8 cellular contexts compared by ENCODE assay signal in genomic region chr11:77636738-77637344, GRCh38. TPM values are rescaled to one million over a fixed set of nuclear protein-coding genes. Genes with fewer than 3 reads are reported as not detected.
A peak's percentile ranks its signal among the peaks of the same experiment; 100 is the strongest.
DNase-seq lines count a peak whose midpoint lies in the region; ATAC-seq and TF ChIP-seq lines count a peak whose summit lies in the region.

No MANE protein-coding gene starts in this region.

- H3K27me3 ChIP-seq in CD4-positive, CD25-positive, alpha-beta regulatory T cell (ENCODE audit: control insufficient read depth, insufficient read depth, low read length): peaks cover 3% of the 10 kb centered on the region
- H3K27me3 ChIP-seq in KMS-11 (ENCODE audit: insufficient read depth, low read depth) (no peaks in the 10 kb centered on the region), vagina (no peaks in the 10 kb centered on the region)

- H3K27me3 Mint-ChIP-seq in CD4-positive, CD25-positive, alpha-beta regulatory T cell: peaks cover 8% of the 10 kb centered on the region
- H3K27me3 Mint-ChIP-seq in activated naive CD8-positive, alpha-beta T cell treated with anti-CD3 and anti-CD28 coated beads, Interleukin-2, amount 50 U/mL, for 24 hours: no peaks in the 10 kb centered on the region

- TF ChIP-seq CTCF in KMS-11 (conservative IDR thresholded peaks at IDR 0.05; ENCODE audit: low read depth, low read length): no peak
- TF ChIP-seq CTCF in lower leg skin (IDR thresholded peaks at IDR 0.05): no peak
- TF ChIP-seq CTCF in vagina (IDR thresholded peaks at IDR 0.05): no peak

- peak overlapping the region; percentile 76 to 93 (median 87) for H3K27ac Mint-ChIP-seq in CD4-positive, CD25-positive, alpha-beta regulatory T cell
- H3K27ac Mint-ChIP-seq in activated naive CD8-positive, alpha-beta T cell treated with anti-CD3 and anti-CD28 coated beads, Interleukin-2, amount 50 U/mL, for 24 hours: peak overlapping the region; percentile 95

- H3K9me3 ChIP-seq in CD4-positive, CD25-positive, alpha-beta regulatory T cell (ENCODE audit: control insufficient read depth in 2 of 2, low read length in 2 of 2): peaks cover 0 to 3% of the 10 kb centered on the region in 2 experiments
- no peaks in the 10 kb centered on the region for H3K9me3 ChIP-seq in vagina

- peaks cover 0 to 4% (median 2%) of the 10 kb centered on the region in 7 donors for H3K9me3 Mint-ChIP-seq in CD4-positive, CD25-positive, alpha-beta regulatory T cell
- H3K9me3 Mint-ChIP-seq in activated naive CD8-positive, alpha-beta T cell treated with anti-CD3 and anti-CD28 coated beads, Interleukin-2, amount 50 U/mL, for 24 hours: peaks cover 4% of the 10 kb centered on the region

- H2AFZ ChIP-seq in KMS-11 (ENCODE audit: low read depth): no peak overlapping the region; the same call in 1 of the 2 replicates

- WGBS in lower leg skin, 2 donors: 1 to 2% methylated on average over 14 of the region's 14 CpGs

- TF ChIP-seq POLR2A in lower leg skin (IDR thresholded peaks at IDR 0.05): no peak
- no peak for TF ChIP-seq POLR2A in vagina (IDR thresholded peaks at IDR 0.05)

- peak overlapping the region; percentile 70 for H3K4me2 ChIP-seq in KMS-11

- no peak for DNase-seq in CD4-positive, CD25-positive, alpha-beta regulatory T cell
- DNase-seq in activated naive CD8-positive, alpha-beta T cell treated with anti-CD3 and anti-CD28 coated beads, Interleukin-2, amount 50 U/mL, for 24 hours: no peak
- DNase-seq in lower leg skin (ENCODE audit: low spot score in 2 of 2) (no peak), vagina (ENCODE audit: extremely low spot score in 2 of 2) (no peak), NCI-H2029 (lab: John Stamatoyannopoulos, UW) (no peak)
- no peak for DNase-seq in activated CD8-positive, alpha-beta memory T cell treated with anti-CD3 and anti-CD28 coated beads, Interleukin-2, amount 50 U/mL, for 4 hours
- no peak for DNase-seq in activated effector memory CD4-positive, alpha-beta T cell treated with anti-CD3 and anti-CD28 coated beads, Interleukin-2, amount 50 U/mL, for 16 hours

- no peak overlapping the region for H3K27ac ChIP-seq in CD4-positive, CD25-positive, alpha-beta regulatory T cell (ENCODE audit: insufficient read depth, low read length, poor library complexity, severe bottlenecking)
- H3K27ac ChIP-seq in KMS-11: peak overlapping the region; percentile 60
- peak overlapping the region; percentile 74 for H3K27ac ChIP-seq in vagina

- peak overlapping the region; percentile 85 to 96 (median 94) for H3K4me3 Mint-ChIP-seq in CD4-positive, CD25-positive, alpha-beta regulatory T cell
- H3K4me3 Mint-ChIP-seq in activated naive CD8-positive, alpha-beta T cell treated with anti-CD3 and anti-CD28 coated beads, Interleukin-2, amount 50 U/mL, for 24 hours: peak overlapping the region; percentile 87

- peak overlapping the region; percentile 85 for H3K9ac ChIP-seq in KMS-11

- peak overlapping the region; percentile 93 for H3K4me3 ChIP-seq in CD4-positive, CD25-positive, alpha-beta regulatory T cell (ENCODE audit: low read depth, low read length)
- H3K4me3 ChIP-seq in KMS-11 (IDR thresholded peaks at IDR 0.05; ENCODE audit: insufficient read depth, low read depth, low read length): peak overlapping the region; percentile 53
- H3K4me3 ChIP-seq in lower leg skin (ENCODE audit: low read depth, poor library complexity, severe bottlenecking): peak overlapping the region; percentile 98
- H3K4me3 ChIP-seq in vagina: peak overlapping the region; percentile 77 to 91

- ATAC-seq in CD4-positive, CD25-positive, alpha-beta regulatory T cell (ENCODE audit: low read depth in 2 of 2): no peak
- ATAC-seq in activated naive CD8-positive, alpha-beta T cell treated with anti-CD3 and anti-CD28 coated beads, Interleukin-2, amount 50 U/mL, for 24 hours: no peak

- H3K79me2 ChIP-seq in KMS-11 (ENCODE audit: insufficient read depth, low read depth): peaks cover 49% of the 10 kb centered on the region

- peaks cover 11% of the 10 kb centered on the region for H3K36me3 Mint-ChIP-seq in CD4-positive, CD25-positive, alpha-beta regulatory T cell
- H3K36me3 Mint-ChIP-seq in activated naive CD8-positive, alpha-beta T cell treated with anti-CD3 and anti-CD28 coated beads, Interleukin-2, amount 50 U/mL, for 24 hours (ENCODE audit: low read depth): peaks cover 29% of the 10 kb centered on the region

- intact Hi-C loops in lower leg skin (cut with DNase I; ENCODE audit: low total_unique reads) (no loop called here), vagina (cut with DNase I) (no loop called here)

- H3K36me3 ChIP-seq in CD4-positive, CD25-positive, alpha-beta regulatory T cell (ENCODE audit: control insufficient read depth, insufficient read depth, low read length): peaks cover 2% of the 10 kb centered on the region
- H3K36me3 ChIP-seq in KMS-11 (ENCODE audit: insufficient read depth) (no peaks in the 10 kb centered on the region), vagina (no peaks in the 10 kb centered on the region)

- H4K20me1 ChIP-seq in KMS-11 (ENCODE audit: insufficient read depth): no peaks in the 10 kb centered on the region

- peaks cover 15 to 49% (median 33%) of the 10 kb centered on the region in 4 donors for H3K4me1 Mint-ChIP-seq in CD4-positive, CD25-positive, alpha-beta regulatory T cell
- peaks cover 50% of the 10 kb centered on the region for H3K4me1 Mint-ChIP-seq in activated naive CD8-positive, alpha-beta T cell treated with anti-CD3 and anti-CD28 coated beads, Interleukin-2, amount 50 U/mL, for 24 hours

- H3K4me1 ChIP-seq in CD4-positive, CD25-positive, alpha-beta regulatory T cell (ENCODE audit: control insufficient read depth, insufficient read depth, low read length, poor library complexity, severe bottlenecking): peaks cover 22% of the 10 kb centered on the region
- H3K4me1 ChIP-seq in KMS-11 (ENCODE audit: low read depth, poor library complexity, severe bottlenecking) (peaks cover 18% of the 10 kb centered on the region), vagina (peaks cover 29% of the 10 kb centered on the region)

RNA-seq across cellular contexts. Expression of gene CLNS1A, which starts 0.8 kb away (rescaled TPM):
- total RNA-seq in CD4-positive, CD25-positive, alpha-beta regulatory T cell: 66.9 TPM
- polyA plus RNA-seq in CD4-positive, CD25-positive, alpha-beta regulatory T cell: 100 to 1,000 TPM in 3 of 4 donors, 10 to 100 TPM in 1; 92.2 to 131 (median 117) TPM
- total RNA-seq in lower leg skin (10 to 100 TPM; 57.3 to 89.1 (median 65.4) TPM), vagina (67.0 TPM)

RNA-seq across cellular contexts. Expression of gene AQP11, which starts 47.1 kb away (rescaled TPM):
- total RNA-seq in CD4-positive, CD25-positive, alpha-beta regulatory T cell: not detected
- 1 to 10 TPM in 1 of 4 donors, under 1 TPM in 3; 0.32 to 1.1 (median 0.47) TPM for polyA plus RNA-seq in CD4-positive, CD25-positive, alpha-beta regulatory T cell
- total RNA-seq in lower leg skin (under 1 TPM in 2 of 4 donors, not detected in 2; 0.17 to 0.55 TPM), vagina (1.7 TPM)
